In genomic region chr20:4171538-4172116, GRCh38 we compare ENCODE assay signal across 8 cellular contexts. TPM values are rescaled to one million over a fixed set of nuclear protein-coding genes. Genes with fewer than 3 reads are reported as not detected.
DNase-seq lines count a peak whose midpoint lies in the region; ATAC-seq and TF ChIP-seq lines count a peak whose summit lies in the region.

No MANE protein-coding gene starts in this region.

- peaks cover 0 to 1% (median 0%) of the 10 kb centered on the region in 7 donors for H3K9me3 Mint-ChIP-seq in CD4-positive, CD25-positive, alpha-beta regulatory T cell
- H3K9me3 Mint-ChIP-seq in effector memory CD8-positive, alpha-beta T cell, result no peaks in the 10 kb centered on the region
- no peaks in the 10 kb centered on the region for H3K9me3 Mint-ChIP-seq in neural crest cell

- intact Hi-C loops in OCI-LY7 (cut with micrococcal nuclease; ENCODE audit: unreplicated experiment), result no loop called here

- POLR2A ChIA-PET in OCI-LY7 (lab: Charles Lee), result no interaction called here

- no peaks in the 10 kb centered on the region for H3K36me3 Mint-ChIP-seq in CD4-positive, CD25-positive, alpha-beta regulatory T cell
- H3K36me3 Mint-ChIP-seq in effector memory CD8-positive, alpha-beta T cell (ENCODE audit: insufficient read depth), result no peaks in the 10 kb centered on the region
- H3K36me3 Mint-ChIP-seq in neural crest cell (ENCODE audit: low read depth), result peaks cover 7% of the 10 kb centered on the region

- BruUV-seq in OCI-LY7 (replicated peaks; lab: Mats Ljungman, UMichigan), result no TSS peak

- H3K4me3 ChIP-seq in CD4-positive, CD25-positive, alpha-beta regulatory T cell (ENCODE audit: low read depth, low read length), result no peak overlapping the region
- H3K4me3 ChIP-seq in OCI-LY7 (ENCODE audit: low read depth, low read length, poor library complexity, severe bottlenecking), result no peak overlapping the region

- 0 out of 2 replicates have a peak overlapping the region, but pooled peaks have one; percentile 77 for H2AFZ ChIP-seq in OCI-LY7 (ENCODE audit: low read length)

- no peaks in the 10 kb centered on the region for H3K79me2 ChIP-seq in OCI-LY7 (ENCODE audit: insufficient read depth, low read depth, low read length)

- H3K27ac Mint-ChIP-seq in CD4-positive, CD25-positive, alpha-beta regulatory T cell, result peak overlapping the region; percentile 9 to 89 (median 88)
- H3K27ac Mint-ChIP-seq in effector memory CD8-positive, alpha-beta T cell, result peak overlapping the region; percentile 80 to 91
- H3K27ac Mint-ChIP-seq in neural crest cell (ENCODE audit: unreplicated experiment), result no peak overlapping the region

- no peaks in the 10 kb centered on the region for H3K27me3 Mint-ChIP-seq in CD4-positive, CD25-positive, alpha-beta regulatory T cell
- peaks cover 1 to 3% of the 10 kb centered on the region in 2 donors for H3K27me3 Mint-ChIP-seq in effector memory CD8-positive, alpha-beta T cell
- H3K27me3 Mint-ChIP-seq in neural crest cell (ENCODE audit: low read depth), result peaks cover 4% of the 10 kb centered on the region

- H3K9me3 ChIP-seq in CD4-positive, CD25-positive, alpha-beta regulatory T cell (ENCODE audit: control insufficient read depth in 2 of 2, low read length in 2 of 2), result no peaks in the 10 kb centered on the region
- no peaks in the 10 kb centered on the region for H3K9me3 ChIP-seq in OCI-LY7 (ENCODE audit: low read length)

- CTCF ChIA-PET in OCI-LY7 (lab: Charles Lee; ENCODE audit: unreplicated experiment), result no interaction called here

- peak overlapping the region; percentile 68; the same call in 1 of the 2 replicates for H3K4me2 ChIP-seq in OCI-LY7 (ENCODE audit: low read length)

- DNase-seq in CD4-positive, CD25-positive, alpha-beta regulatory T cell, result no peak
- no peak for DNase-seq in OCI-LY7 (ENCODE audit: low spot score)
- no peak for DNase-seq in effector memory CD8-positive, alpha-beta T cell
- DNase-seq in neural crest cell (ENCODE audit: low read depth, low spot score), result no peak
- DNase-seq in NCI-H345 (lab: John Stamatoyannopoulos, UW), result no peak
- no peak for DNase-seq in NCI-H748 (lab: John Stamatoyannopoulos, UW; ENCODE audit: unreplicated experiment)
- no peak for DNase-seq in stimulated activated CD4-positive, alpha-beta T cell treated with anti-CD3 and anti-CD28 coated beads, Interleukin-4, amount 100 ng/mL, for 24 hours

- H3K9me2 ChIP-seq in OCI-LY7 (ENCODE audit: insufficient read depth, low read length), result no peaks in the 10 kb centered on the region

- no peaks in the 10 kb centered on the region for H3K27me3 ChIP-seq in CD4-positive, CD25-positive, alpha-beta regulatory T cell (ENCODE audit: control insufficient read depth, insufficient read depth, low read length)

- no peak overlapping the region for H3K27ac ChIP-seq in CD4-positive, CD25-positive, alpha-beta regulatory T cell (ENCODE audit: insufficient read depth, low read length, poor library complexity, severe bottlenecking)
- no peak overlapping the region for H3K27ac ChIP-seq in OCI-LY7 (ENCODE audit: low read depth, low read length, poor library complexity, severe bottlenecking)

- H3K36me3 ChIP-seq in CD4-positive, CD25-positive, alpha-beta regulatory T cell (ENCODE audit: control insufficient read depth, insufficient read depth, low read length), result no peaks in the 10 kb centered on the region
- H3K36me3 ChIP-seq in OCI-LY7 (ENCODE audit: insufficient read depth, low read length), result no peaks in the 10 kb centered on the region

- no peak for TF ChIP-seq CTCF in OCI-LY7 (conservative IDR thresholded peaks at IDR 0.05; ENCODE audit: low read length)
- no peak for TF ChIP-seq CTCF in neural crest cell (conservative IDR thresholded peaks at IDR 0.05)

- no peaks in the 10 kb centered on the region for H4K20me1 ChIP-seq in OCI-LY7 (ENCODE audit: insufficient read depth, low read length)

- H3K4me1 Mint-ChIP-seq in CD4-positive, CD25-positive, alpha-beta regulatory T cell, result peaks cover 0 to 25% (median 7%) of the 10 kb centered on the region in 4 donors
- H3K4me1 Mint-ChIP-seq in effector memory CD8-positive, alpha-beta T cell (ENCODE audit: low read depth in 2 of 2), result peaks cover 12 to 16% of the 10 kb centered on the region in 2 donors
- H3K4me1 Mint-ChIP-seq in neural crest cell, result peaks cover 51% of the 10 kb centered on the region

- H3K4me1 ChIP-seq in CD4-positive, CD25-positive, alpha-beta regulatory T cell (ENCODE audit: control insufficient read depth, insufficient read depth, low read length, poor library complexity, severe bottlenecking), result peaks cover 9% of the 10 kb centered on the region
- peaks cover 6% of the 10 kb centered on the region for H3K4me1 ChIP-seq in OCI-LY7 (ENCODE audit: insufficient read depth, low read length, poor library complexity, severe bottlenecking)

- ATAC-seq in CD4-positive, CD25-positive, alpha-beta regulatory T cell (ENCODE audit: low read depth in 2 of 2), result no peak
- no peak for ATAC-seq in effector memory CD8-positive, alpha-beta T cell (replicated peaks)
- no peak for ATAC-seq in GM21825 (IDR thresholded peaks at IDR 0.05; ENCODE audit: unreplicated experiment)

- peak overlapping the region; percentile 44 to 77 (median 60) for H3K4me3 Mint-ChIP-seq in CD4-positive, CD25-positive, alpha-beta regulatory T cell
- H3K4me3 Mint-ChIP-seq in effector memory CD8-positive, alpha-beta T cell, result peak overlapping the region; percentile 75 to 79
- peak overlapping the region; percentile 73 for H3K4me3 Mint-ChIP-seq in neural crest cell

RNA-seq across cellular contexts. Expression of gene SMOX, which starts 23.0 kb away (rescaled TPM):
- total RNA-seq in CD4-positive, CD25-positive, alpha-beta regulatory T cell, result 3.4 TPM
- polyA plus RNA-seq in CD4-positive, CD25-positive, alpha-beta regulatory T cell, result under 1 TPM in 1 of 4 donors, not detected in 3; 0.35 TPM
- total RNA-seq in OCI-LY7 (2014; rRNA removed; shearing (Covaris generic)), result 0.28 TPM in 1 of 2 replicates, not detected in the other
- 0.51 TPM in 1 of 2 replicates, not detected in the other for total RNA-seq in OCI-LY7 (2022)
- 18.3 and 24.3 TPM in 2 replicates for total RNA-seq in neural crest cell
